Comparison of ENCODE assay signal across 8 cellular contexts in the genomic region with DNA sequence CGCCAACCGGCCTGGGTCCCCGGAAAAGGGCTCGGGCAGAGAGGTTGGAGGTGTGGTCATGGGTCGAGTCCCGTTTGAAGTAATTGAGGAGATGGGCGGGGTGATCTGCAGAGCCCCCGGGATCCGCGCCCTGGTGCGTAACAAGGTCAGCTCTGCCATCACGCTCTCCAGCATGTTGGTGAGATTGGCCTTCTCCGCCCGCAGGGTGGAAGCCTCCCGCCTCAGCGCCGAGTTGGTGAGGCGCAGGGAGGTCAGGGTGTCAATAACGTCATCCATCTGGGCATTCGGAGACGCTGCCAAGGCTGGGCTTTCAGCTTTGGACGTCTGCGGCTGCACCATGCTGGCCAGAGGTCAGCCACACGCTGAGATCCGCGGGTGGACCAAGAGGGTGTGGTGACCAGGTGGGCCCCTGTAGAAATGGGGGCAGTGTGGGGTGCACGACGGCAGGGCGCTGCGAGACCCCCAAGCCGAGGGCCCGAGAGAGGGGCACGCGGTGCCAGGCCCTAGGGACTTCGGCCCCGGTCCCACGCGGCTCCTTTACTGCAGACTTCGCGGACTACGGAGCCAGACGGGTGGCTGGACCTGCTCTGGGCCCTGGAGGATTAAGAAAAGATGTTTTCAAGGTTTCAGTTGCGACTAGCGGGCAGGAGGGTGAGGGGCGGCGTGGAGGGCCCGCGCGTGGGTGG. TPM values are rescaled to one million over a fixed set of nuclear protein-coding genes. Genes with fewer than 3 reads are reported as not detected.
DNase-seq lines count a peak whose midpoint lies in the region; ATAC-seq and TF ChIP-seq lines count a peak whose summit lies in the region.

No MANE protein-coding gene starts in this region.

- peak overlapping the region; percentile 77 to 95 for H3K4me3 ChIP-seq in prostate gland

- H3K36me3 Mint-ChIP-seq in activated T-cell treated with anti-CD3 and anti-CD28 coated beads, Interleukin-2, amount 50 U/mL, for 24 hours (ENCODE audit: low read depth) = peaks cover 24% of the 10 kb centered on the region
- H3K36me3 Mint-ChIP-seq in activated T-cell treated with anti-CD3 and anti-CD28 coated beads, Interleukin-2, amount 50 U/mL, for 72 hours (ENCODE audit: insufficient read depth in 2 of 2) = peaks cover 5 to 9% of the 10 kb centered on the region in 2 donors

- H3K36me3 ChIP-seq in prostate gland = no peaks in the 10 kb centered on the region

- WGBS in prostate gland = 18% methylated on average over 41 of the region's 49 CpGs

- peaks cover 6% of the 10 kb centered on the region for H3K4me1 ChIP-seq in prostate gland (replicated peaks)

- H3K27ac ChIP-seq in prostate gland = peak overlapping the region; percentile 62 to 75

- peaks cover 58% of the 10 kb centered on the region for H3K4me1 Mint-ChIP-seq in activated T-cell treated with anti-CD3 and anti-CD28 coated beads, Interleukin-2, amount 50 U/mL, for 24 hours (ENCODE audit: low read depth)
- H3K4me1 Mint-ChIP-seq in activated T-cell treated with anti-CD3 and anti-CD28 coated beads, Interleukin-2, amount 50 U/mL, for 72 hours (ENCODE audit: low read depth) = peaks cover 37% of the 10 kb centered on the region

- no peak for ATAC-seq in activated T-cell treated with anti-CD3 and anti-CD28 coated beads, Interleukin-2, amount 50 U/mL, for 72 hours (replicated peaks in 1 of 2)

- DNase-seq in activated T-cell treated with anti-CD3 and anti-CD28 coated beads, Interleukin-2, amount 50 U/mL, for 24 hours = no peak
- no peak for DNase-seq in activated T-cell treated with anti-CD3 and anti-CD28 coated beads, Interleukin-2, amount 50 U/mL, for 1 hour
- peak in 1 of 2 donors; percentile 15 for DNase-seq in activated T-cell treated with anti-CD3 and anti-CD28 coated beads, Interleukin-2, amount 50 U/mL, for 72 hours
- DNase-seq in globus pallidus (ENCODE audit: low spot score) (peak; percentile 19), prostate gland (ENCODE audit: low spot score) (no peak)
- DNase-seq in activated CD4-positive, CD25-positive, alpha-beta regulatory T cell (lab: John Stamatoyannopoulos, UW) = no peak
- no peak for DNase-seq in activated CD4-positive, CD25-positive, alpha-beta regulatory T cell treated with anti-CD3 and anti-CD28 coated beads, Interleukin-2, amount 50 U/mL, for 72 hours
- DNase-seq in central memory CD4-positive, alpha-beta T cell = no peak

- TF ChIP-seq CTCF in prostate gland (IDR thresholded peaks at IDR 0.05) = no peak

- no peaks in the 10 kb centered on the region for H3K9me3 ChIP-seq in prostate gland

- peak overlapping the region; percentile 85 for H3K27ac Mint-ChIP-seq in activated T-cell treated with anti-CD3 and anti-CD28 coated beads, Interleukin-2, amount 50 U/mL, for 24 hours
- H3K27ac Mint-ChIP-seq in activated T-cell treated with anti-CD3 and anti-CD28 coated beads, Interleukin-2, amount 50 U/mL, for 72 hours = peak overlapping the region; percentile 42

- no peaks in the 10 kb centered on the region for H3K27me3 Mint-ChIP-seq in activated T-cell treated with anti-CD3 and anti-CD28 coated beads, Interleukin-2, amount 50 U/mL, for 24 hours
- no peaks in the 10 kb centered on the region for H3K27me3 Mint-ChIP-seq in activated T-cell treated with anti-CD3 and anti-CD28 coated beads, Interleukin-2, amount 50 U/mL, for 72 hours (ENCODE audit: low read depth)

- H3K9me3 Mint-ChIP-seq in activated T-cell treated with anti-CD3 and anti-CD28 coated beads, Interleukin-2, amount 50 U/mL, for 24 hours = peaks cover 3% of the 10 kb centered on the region
- peaks cover 3 to 4% of the 10 kb centered on the region in 2 donors for H3K9me3 Mint-ChIP-seq in activated T-cell treated with anti-CD3 and anti-CD28 coated beads, Interleukin-2, amount 50 U/mL, for 72 hours

- peak overlapping the region; percentile 76 for H3K4me3 Mint-ChIP-seq in activated T-cell treated with anti-CD3 and anti-CD28 coated beads, Interleukin-2, amount 50 U/mL, for 24 hours
- peak overlapping the region; percentile 61 to 72 for H3K4me3 Mint-ChIP-seq in activated T-cell treated with anti-CD3 and anti-CD28 coated beads, Interleukin-2, amount 50 U/mL, for 72 hours

- intact Hi-C loops in prostate gland (cut with DNase I) = loop anchor here (5.0 to 10.0 kb wide), 2 partner anchors 135 to 413 kb away; no protein-coding TSS in a partner anchor

- no peaks in the 10 kb centered on the region for H3K27me3 ChIP-seq in prostate gland (replicated peaks; ENCODE audit: insufficient read depth)

- TF ChIP-seq POLR2A in prostate gland (IDR thresholded peaks at IDR 0.05) = no peak

RNA-seq across cellular contexts. Expression of a gene that starts 0.7 kb away (rescaled TPM):
- 10 to 100 TPM; 11.9 to 12.9 TPM for total RNA-seq in activated T-cell treated with anti-CD3 and anti-CD28 coated beads, Interleukin-2, amount 50 U/mL, for 72 hours
- 10 to 100 TPM; 22.4 to 35.1 TPM for total RNA-seq in prostate gland
